ENCODE assay signal across 11 cellular contexts in the genomic region with DNA sequence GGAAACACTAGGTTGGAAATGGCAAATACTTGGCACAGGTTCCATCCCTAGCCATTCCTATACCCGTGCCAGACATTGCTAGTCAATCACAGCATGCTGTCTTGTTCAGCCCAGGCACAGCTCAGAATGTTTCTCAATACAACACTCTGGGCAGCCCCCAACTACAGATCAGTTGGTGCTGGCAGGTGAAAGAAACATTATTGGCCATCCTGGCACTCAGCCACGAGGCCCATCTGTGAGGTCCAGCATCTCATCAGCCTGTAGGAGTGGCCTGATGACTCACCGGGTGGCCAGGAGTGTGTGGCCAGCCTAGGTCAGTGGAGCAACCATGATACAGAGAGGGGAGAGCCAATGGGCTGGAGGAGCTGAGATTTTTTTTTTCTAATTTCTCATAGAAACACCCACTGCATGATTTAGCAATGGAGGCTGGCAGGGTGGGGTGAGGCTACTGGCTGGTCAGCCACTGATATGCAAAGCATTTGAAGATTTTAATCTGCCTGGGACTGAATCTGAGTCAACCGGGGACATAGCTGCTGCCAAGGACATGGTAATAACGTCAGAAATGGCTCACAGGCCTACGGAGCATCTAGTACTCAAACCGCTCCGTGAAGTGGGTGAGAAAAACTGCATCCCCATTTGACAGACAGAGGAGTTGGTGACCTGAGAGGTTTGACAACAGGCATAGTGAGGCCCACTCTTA. TPM values are rescaled to one million over a fixed set of nuclear protein-coding genes. Genes with fewer than 3 reads are reported as not detected.
A peak's percentile ranks its signal among the peaks of the same experiment; 100 is the strongest.
DNase-seq lines count a peak whose midpoint lies in the region; ATAC-seq, FAIRE-seq and TF ChIP-seq lines count a peak whose summit lies in the region.
"Had no signal": no experiment of that assay in that cellular context is flagged by ENCODE, and none has a peak within 500 bp of the region (broad histone marks: within the 10 kb centered on the region; RNA-seq: fewer than 3 reads in every experiment).

No MANE protein-coding gene starts in this region.

- ATAC-seq in HG02852 (IDR thresholded peaks at IDR 0.05; ENCODE audit: unreplicated experiment), result no peak
- ATAC-seq: stimulated activated memory B cell treated with anti-CD40 and anti-IgM and Interleukin-4, amounts not matched to agents 10 μg/mL and 1 μg/mL and 100 μg/mL, for 72 hours had no signal

- no peaks in the 10 kb centered on the region for H3K36me3 ChIP-seq in osteoblast (ENCODE audit: insufficient read depth, low read length)
- H3K36me3 ChIP-seq in MM.1S (replicated peaks; ENCODE audit: insufficient read depth, low read length), result no peaks in the 10 kb centered on the region
- H3K36me3 ChIP-seq: neural progenitor cell had no signal

- H3K4me1 ChIP-seq in osteoblast (ENCODE audit: insufficient read depth, low read length) (peaks cover 37% of the 10 kb centered on the region), MM.1S (ENCODE audit: low read length) (no peaks in the 10 kb centered on the region)
- H3K4me1 ChIP-seq: neural progenitor cell had no signal

- no peaks in the 10 kb centered on the region for H4K20me1 ChIP-seq in osteoblast (ENCODE audit: insufficient read depth, low read length)
- H4K20me1 ChIP-seq in MM.1S (ENCODE audit: insufficient read depth, low read length), result no peaks in the 10 kb centered on the region

- no peaks in the 10 kb centered on the region for H3K9me2 ChIP-seq in MM.1S (replicated peaks; ENCODE audit: insufficient read depth, low read length)

- H3K79me2 ChIP-seq in osteoblast (ENCODE audit: insufficient read depth, low read length) (no peaks in the 10 kb centered on the region), MM.1S (ENCODE audit: low read length) (no peaks in the 10 kb centered on the region)

- TF ChIP-seq CTCF in epithelial cell of esophagus (IDR thresholded peaks at IDR 0.05; ENCODE audit: insufficient read depth, low read depth, low read length, missing control alignments), result no peak
- TF ChIP-seq CTCF in osteoblast (IDR thresholded peaks at IDR 0.05; ENCODE audit: extremely low read depth, low read depth, low read length), result no peak
- TF ChIP-seq CTCF in MM.1S (IDR thresholded peaks at IDR 0.05; ENCODE audit: low read length), result no peak

- peak overlapping the region; percentile 68 for H2AFZ ChIP-seq in osteoblast (ENCODE audit: low read length)
- H2AFZ ChIP-seq in MM.1S (ENCODE audit: low read length), result no peak overlapping the region
- H2AFZ ChIP-seq: neural progenitor cell had no signal

- CTCF ChIA-PET in HEK293T (lab: Yijun Ruan, JAX), result no interaction called here

- H3F3A ChIP-seq in MM.1S (ENCODE audit: insufficient read depth, low read length), result no peaks in the 10 kb centered on the region

- H3K9ac ChIP-seq in MM.1S (ENCODE audit: low read length), result no peak overlapping the region
- H3K9ac ChIP-seq: neural progenitor cell had no signal

- H3K27ac ChIP-seq in osteoblast (ENCODE audit: low read depth, low read length), result peak overlapping the region; percentile 98
- no peak overlapping the region for H3K27ac ChIP-seq in MM.1S (ENCODE audit: low read length)
- H3K27ac ChIP-seq: HL-60, neural progenitor cell had no signal

- POLR2A ChIA-PET in HEK293T (lab: Yijun Ruan, JAX), result no interaction called here

- H3K9me3 ChIP-seq in osteoblast (ENCODE audit: low read depth, low read length) (no peaks in the 10 kb centered on the region), MM.1S (replicated peaks; ENCODE audit: insufficient read depth, low read length) (no peaks in the 10 kb centered on the region)

- FAIRE-seq in RCC 7860 (lab: Jason Lieb, UNC), result peak; percentile 66

- DNase-seq in ELR (ENCODE audit: low read depth) (peak; percentile 97), RCC 7860 (ENCODE audit: low spot score) (peak; percentile 92), epithelial cell of esophagus (ENCODE audit: low read depth) (peak; percentile 15), osteoblast (ENCODE audit: insufficient read length, low spot score, missing footprints) (peak; percentile 99), MM.1S (no peak), HEK293T (ENCODE audit: extremely low spot score) (no peak), NCI-H1436 treated with DMSO at 0.1 percent for 48 hours (lab: John Stamatoyannopoulos, UW) (no peak)

- H3K27me3 ChIP-seq in osteoblast (ENCODE audit: insufficient read depth, low read length), result no peaks in the 10 kb centered on the region
- H3K27me3 ChIP-seq in MM.1S (replicated peaks; ENCODE audit: insufficient read depth, low read length), result peaks cover 20% of the 10 kb centered on the region; the same call in 1 of the 2 replicates
- H3K27me3 ChIP-seq: neural progenitor cell had no signal

- H3K4me2 ChIP-seq in osteoblast (ENCODE audit: insufficient read depth, low read length), result peak overlapping the region; percentile 64
- no peak overlapping the region for H3K4me2 ChIP-seq in MM.1S (ENCODE audit: low read depth, low read length)
- H3K4me2 ChIP-seq: neural progenitor cell had no signal

- H3K4me3 ChIP-seq in epithelial cell of esophagus (ENCODE audit: low read length), result no peak overlapping the region
- no peak overlapping the region for H3K4me3 ChIP-seq in osteoblast (ENCODE audit: insufficient read depth, low read length)
- H3K4me3 ChIP-seq in MM.1S (ENCODE audit: low read length), result no peak overlapping the region
- H3K4me3 ChIP-seq: neural progenitor cell had no signal

TF ChIP-seq in HEK293T, 16 proteins besides CTCF, POLR2A, EP300 and RAD21:
- TF ChIP-seq SP1 (IDR thresholded peaks at IDR 0.05), result no peak
- TF ChIP-seq TARDBP (IDR thresholded peaks at IDR 0.05), result no peak
- TF ChIP-seq ELF4 (IDR thresholded peaks at IDR 0.05), result no peak
- no peak for TF ChIP-seq NFRKB (IDR thresholded peaks at IDR 0.05)
- TF ChIP-seq ZNF384 (IDR thresholded peaks at IDR 0.05), result no peak
- no peak for TF ChIP-seq SUZ12 (IDR thresholded peaks at IDR 0.05)
- TF ChIP-seq FOXA1 (IDR thresholded peaks at IDR 0.05), result no peak
- TF ChIP-seq HDGF (IDR thresholded peaks at IDR 0.05; ENCODE audit: borderline replicate concordance), result no peak
- TF ChIP-seq ARNT (IDR thresholded peaks at IDR 0.05), result no peak
- no peak for TF ChIP-seq CTBP1 (IDR thresholded peaks at IDR 0.05; ENCODE audit: borderline replicate concordance)
- no peak for TF ChIP-seq FOXK2 (IDR thresholded peaks at IDR 0.05)
- no peak for TF ChIP-seq L3MBTL2 (conservative IDR thresholded peaks at IDR 0.05)
- TF ChIP-seq FOXM1 (IDR thresholded peaks at IDR 0.05; ENCODE audit: borderline replicate concordance), result no peak
- TF ChIP-seq LEF1 (IDR thresholded peaks at IDR 0.05; ENCODE audit: borderline replicate concordance), result no peak
- TF ChIP-seq PKNOX1 (IDR thresholded peaks at IDR 0.05), result no peak
- TF ChIP-seq BHLHE40 (IDR thresholded peaks at IDR 0.05; ENCODE audit: borderline replicate concordance), result no peak

RNA-seq across cellular contexts. Expression of gene MYO18B, which starts 5.4 kb away (rescaled TPM):
- under 0.01 TPM in 1 of 2 replicates, not detected in the other for total RNA-seq in osteoblast

Comparison
In these comparisons a context has a peak if more than half of its experiments do, and no peak if none do; other contexts are left out.
1. DNase-seq: peak in ELR (single experiment), RCC 7860 (single experiment), epithelial cell of esophagus (single experiment) and osteoblast (single experiment); none in MM.1S (single experiment), HEK293T (single experiment) and NCI-H1436 treated with DMSO at 0.1 percent for 48 hours (single experiment).